ENCODE assay signal across 32 cellular contexts in the genomic region with DNA sequence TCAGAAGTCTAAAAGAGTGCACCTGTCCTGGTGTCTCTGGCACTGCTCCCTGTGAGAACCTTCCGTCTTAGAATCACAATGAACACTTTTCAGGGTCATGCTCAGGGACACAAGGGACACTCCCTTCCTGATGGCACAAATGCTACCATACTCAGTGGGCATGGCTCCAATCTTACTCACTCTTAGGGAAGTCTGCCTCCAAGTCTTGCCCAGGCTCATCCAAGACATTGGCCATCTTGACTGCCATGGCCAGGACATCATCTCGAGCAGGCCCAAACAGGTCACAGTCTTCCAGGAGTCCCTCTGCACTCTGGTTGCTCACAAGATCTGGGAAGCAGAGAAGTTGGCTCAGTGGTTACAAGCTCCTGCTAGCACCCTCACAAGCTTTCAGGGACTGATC. TPM values are rescaled to one million over a fixed set of nuclear protein-coding genes. Genes with fewer than 3 reads are reported as not detected.
"Had no signal": no experiment of that assay in that cellular context is flagged by ENCODE, and none has a peak within 500 bp of the region (broad histone marks: within the 10 kb centered on the region; RNA-seq: fewer than 3 reads in every experiment).

No MANE protein-coding gene starts in this region.

- DNase-seq: activated CD4-positive, alpha-beta T cell treated with anti-CD3 and anti-CD28 coated beads for 36 hours; activated CD4-positive, alpha-beta T cell treated with anti-CD3 and anti-CD28 coated beads, Interleukin-2, amount 10 ng/mL, durations not matched to agents 7 days and 5 days; activated CD4-positive, alpha-beta T cell treated with anti-CD3 and anti-CD28 coated beads, Interleukin-2, amount 50 U/mL, for 48 hours; activated CD8-positive, alpha-beta T cell treated with anti-CD3 and anti-CD28 coated beads, Interleukin-2, amount 10 ng/mL, durations not matched to agents 7 days and 5 days; activated gamma-delta T cell treated with Interleukin-2 at 50 U/mL for 16 hours; activated naive CD4-positive, alpha-beta T cell treated with anti-CD3 and anti-CD28 coated beads for 36 hours; anterior cingulate cortex; central memory CD4-positive, alpha-beta T cell; Karpas-422; KBM-7; NCI-H1105; NCI-H1417 treated with DMSO at 0.1 percent for 48 hours; NCI-H187 treated with DMSO at 0.1 percent for 48 hours; NCI-H2081; NCI-H2171 treated with DMSO at 0.1 percent for 48 hours; NCI-H2227 treated with DMSO at 0.1 percent for 48 hours; NCI-H446; NCI-H510A treated with DMSO at 0.1 percent for 48 hours; NCI-H69; SHP77 treated with DMSO at 0.1 percent for 48 hours; SK-N-SH had no signal

- H3K27me3 Mint-ChIP-seq: activated CD4-positive, alpha-beta T cell treated with anti-CD3 and anti-CD28 coated beads for 36 hours; activated CD4-positive, alpha-beta T cell treated with anti-CD3 and anti-CD28 coated beads, Interleukin-2, amount 10 ng/mL, durations not matched to agents 7 days and 5 days; brain had no signal

- H3K4me3 Mint-ChIP-seq: activated CD4-positive, alpha-beta T cell treated with anti-CD3 and anti-CD28 coated beads for 36 hours; activated CD4-positive, alpha-beta T cell treated with anti-CD3 and anti-CD28 coated beads, Interleukin-2, amount 10 ng/mL, durations not matched to agents 7 days and 5 days; activated CD8-positive, alpha-beta T cell treated with anti-CD3 and anti-CD28 coated beads, Interleukin-2, amount 10 ng/mL, durations not matched to agents 7 days and 5 days; activated naive CD4-positive, alpha-beta T cell treated with anti-CD3 and anti-CD28 coated beads for 36 hours; brain; T-helper 1 cell treated with Interleukin-12 subunit alpha and Interleukin-12 subunit beta and Interleukin-4 antibody, amounts not matched to agents 30 μg/mL and 1 μg/mL, for 36 hours; T-helper 2 cell treated with Interferon-gamma antibody and Interleukin-4, amounts not matched to agents 5 μg/mL and 100 μg/mL, for 36 hours had no signal

- H3K9me3 ChIP-seq: SJSA1, SK-N-SH had no signal

- H3K4me1 ChIP-seq: SJSA1 had no signal

- H3K27ac ChIP-seq: SJSA1 had no signal

- H3K4me1 Mint-ChIP-seq: activated CD4-positive, alpha-beta T cell treated with anti-CD3 and anti-CD28 coated beads for 36 hours; brain had no signal

- ATAC-seq: activated CD4-positive, alpha-beta T cell treated with anti-CD3 and anti-CD28 coated beads for 36 hours; activated CD4-positive, CD25-positive, alpha-beta regulatory T cell treated with anti-CD3 and anti-CD28 coated beads, Interleukin-2, amount 50 U/mL, for 24 hours; activated CD8-positive, alpha-beta T cell treated with anti-CD3 and anti-CD28 coated beads, Interleukin-2, amount 10 ng/mL, durations not matched to agents 7 days and 5 days; activated naive CD4-positive, alpha-beta T cell treated with anti-CD3 and anti-CD28 coated beads, Interleukin-2, amount 50 U/mL, for 72 hours; Panc1 had no signal

- H3K9me3 Mint-ChIP-seq: activated CD4-positive, alpha-beta T cell treated with anti-CD3 and anti-CD28 coated beads, Interleukin-2, amount 10 ng/mL, durations not matched to agents 7 days and 5 days; activated naive CD4-positive, alpha-beta T cell treated with anti-CD3 and anti-CD28 coated beads for 36 hours; activated naive CD4-positive, alpha-beta T cell treated with anti-CD3 and anti-CD28 coated beads, Interleukin-2, amount 50 U/mL, for 72 hours; activated T-helper 2 cell treated with anti-CD3 and anti-CD28 coated beads, Interferon-gamma antibody, Interleukin-2, Interleukin-4, amounts not matched to agents 10 μg/mL and 5 μg/mL and 100 μg/mL, durations not matched to agents 14 hours and 24 hours and 36 hours; T-helper 1 cell treated with Interleukin-12 subunit alpha and Interleukin-12 subunit beta and Interleukin-4 antibody, amounts not matched to agents 30 μg/mL and 1 μg/mL, for 36 hours; T-helper 2 cell treated with Interferon-gamma antibody and Interleukin-4, amounts not matched to agents 5 μg/mL and 100 μg/mL, for 36 hours had no signal

- H3K27ac Mint-ChIP-seq: activated CD4-positive, alpha-beta T cell treated with anti-CD3 and anti-CD28 coated beads for 36 hours; activated CD4-positive, alpha-beta T cell treated with anti-CD3 and anti-CD28 coated beads, Interleukin-2, amount 10 ng/mL, durations not matched to agents 7 days and 5 days; activated CD8-positive, alpha-beta T cell treated with anti-CD3 and anti-CD28 coated beads, Interleukin-2, amount 10 ng/mL, durations not matched to agents 7 days and 5 days; activated naive CD4-positive, alpha-beta T cell treated with anti-CD3 and anti-CD28 coated beads for 36 hours; activated T-helper 2 cell treated with anti-CD3 and anti-CD28 coated beads, Interferon-gamma antibody, Interleukin-2, Interleukin-4, amounts not matched to agents 10 μg/mL and 5 μg/mL and 100 μg/mL, durations not matched to agents 14 hours and 24 hours and 36 hours; T-helper 1 cell treated with Interleukin-12 subunit alpha and Interleukin-12 subunit beta and Interleukin-4 antibody, amounts not matched to agents 30 μg/mL and 1 μg/mL, for 36 hours; T-helper 2 cell treated with Interferon-gamma antibody and Interleukin-4, amounts not matched to agents 5 μg/mL and 100 μg/mL, for 36 hours had no signal

- H3K4me3 ChIP-seq: SJSA1 had no signal

- H3K27me3 ChIP-seq: SJSA1 had no signal

RNA-seq across cellular contexts. Expression of a gene that starts 22.1 kb away (rescaled TPM):
- total RNA-seq: activated CD4-positive, alpha-beta T cell treated with anti-CD3 and anti-CD28 coated beads for 36 hours; activated CD4-positive, alpha-beta T cell treated with anti-CD3 and anti-CD28 coated beads, Interleukin-2, amount 10 ng/mL, durations not matched to agents 7 days and 5 days; activated CD8-positive, alpha-beta T cell treated with anti-CD3 and anti-CD28 coated beads, Interleukin-2, amount 10 ng/mL, durations not matched to agents 7 days and 5 days; activated naive CD4-positive, alpha-beta T cell treated with anti-CD3 and anti-CD28 coated beads for 36 hours; activated T-helper 2 cell treated with anti-CD3 and anti-CD28 coated beads, Interferon-gamma antibody, Interleukin-2, Interleukin-4, amounts not matched to agents 10 μg/mL and 5 μg/mL and 100 μg/mL, durations not matched to agents 14 hours and 24 hours and 36 hours; cerebellum; MCF 10A; RPMI7951; SJSA1 had no signal
